In the genomic region with DNA sequence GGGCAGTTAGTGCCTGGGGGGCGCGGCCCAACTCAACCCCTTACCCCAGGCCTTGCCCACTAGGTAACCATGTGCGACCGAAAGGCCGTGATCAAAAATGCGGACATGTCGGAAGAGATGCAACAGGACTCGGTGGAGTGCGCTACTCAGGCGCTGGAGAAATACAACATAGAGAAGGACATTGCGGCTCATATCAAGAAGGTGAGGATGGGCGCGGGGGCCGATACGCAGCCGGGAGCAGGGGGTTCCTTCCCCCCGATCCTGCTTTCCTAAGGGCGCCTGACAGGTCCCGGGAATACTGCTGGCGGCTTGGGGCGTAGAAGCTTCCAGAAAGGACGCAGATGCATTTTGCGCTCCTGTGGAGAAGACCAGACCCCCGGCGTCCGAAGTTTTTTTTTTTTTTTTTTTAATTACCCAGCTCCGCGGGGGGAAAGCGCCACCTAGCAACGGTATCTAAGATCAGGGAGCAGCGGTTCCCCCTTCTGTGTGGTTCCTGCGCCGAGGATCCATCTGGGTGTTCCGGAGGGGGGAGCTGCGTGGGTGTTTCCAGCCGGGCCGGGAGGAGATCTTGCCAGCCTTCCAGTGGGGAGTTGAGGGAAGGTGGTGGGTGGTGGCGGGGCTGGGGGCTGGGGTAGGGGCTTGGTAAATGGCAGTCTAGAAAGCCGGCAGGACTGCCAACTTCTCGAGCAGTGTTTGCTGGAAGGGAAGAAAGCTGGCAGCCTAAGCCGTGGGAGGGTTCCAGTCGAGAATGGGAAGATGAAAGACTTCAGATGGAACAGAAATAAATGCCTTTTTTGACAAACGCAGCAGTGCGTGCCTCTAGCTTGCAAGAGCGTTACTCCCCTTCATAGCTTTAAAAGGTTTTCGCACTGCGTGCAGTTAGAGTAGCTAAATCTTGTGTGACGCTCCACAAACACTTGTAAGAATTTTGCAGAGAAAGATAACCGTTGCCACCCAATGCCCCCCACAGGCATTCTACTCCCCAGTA, we compare ENCODE assay signal across 8 cellular contexts. TPM values are rescaled to one million over a fixed set of nuclear protein-coding genes. Genes with fewer than 3 reads are reported as not detected.
A peak's percentile ranks its signal among the peaks of the same experiment; 100 is the strongest.
DNase-seq lines count a peak whose midpoint lies in the region; ATAC-seq, FAIRE-seq and TF ChIP-seq lines count a peak whose summit lies in the region.

No MANE protein-coding gene starts in this region.

- H3K4me3 Mint-ChIP-seq in glutamatergic neuron (ENCODE audit: unreplicated experiment), result peak overlapping the region; percentile 98

- peaks cover 19% of the 10 kb centered on the region for H4K20me1 ChIP-seq in osteoblast (ENCODE audit: insufficient read depth, low read length)

- H3K36me3 ChIP-seq in osteoblast (ENCODE audit: insufficient read depth, low read length) (peaks cover 20% of the 10 kb centered on the region), thymus (ENCODE audit: control insufficient read depth, insufficient read depth) (peaks cover 11% of the 10 kb centered on the region)

- no peak for TF ChIP-seq POLR2A in GM12891 (IDR thresholded peaks at IDR 0.05; ENCODE audit: low read depth, low read length)

- DNase-seq in GM12891 (ENCODE audit: insufficient read length, low spot score) (peak; percentile 41), RPMI8226 (peak; percentile 66), glutamatergic neuron (peak; percentile 47), osteoblast (ENCODE audit: insufficient read length, low spot score, missing footprints) (peak; percentile 86)
- DNase-seq in activated naive CD4-positive, alpha-beta T cell treated with anti-CD3 and anti-CD28 coated beads, Interleukin-2, amount 50 U/mL, for 16 hours, result peak; percentile 38

- TF ChIP-seq CTCF in 22Rv1 (IDR thresholded peaks at IDR 0.05) (peak; percentile 23; the same call in 1 of the 2 replicates), glutamatergic neuron (IDR thresholded peaks at IDR 0.05; ENCODE audit: partially characterized antibody, unreplicated experiment) (no peak), osteoblast (IDR thresholded peaks at IDR 0.05; ENCODE audit: extremely low read depth, low read depth, low read length) (no peak)

- H3K27me3 ChIP-seq in osteoblast (ENCODE audit: insufficient read depth, low read length), result no peaks in the 10 kb centered on the region
- no peaks in the 10 kb centered on the region for H3K27me3 ChIP-seq in thymus (ENCODE audit: control insufficient read depth, insufficient read depth)

- peaks cover 6% of the 10 kb centered on the region for H3K4me1 Mint-ChIP-seq in glutamatergic neuron (ENCODE audit: low read depth, unreplicated experiment)

- peak overlapping the region; percentile 40 for H3K27ac Mint-ChIP-seq in glutamatergic neuron (ENCODE audit: unreplicated experiment)

- peaks cover 4% of the 10 kb centered on the region for H3K27me3 Mint-ChIP-seq in glutamatergic neuron (ENCODE audit: unreplicated experiment)

- peak overlapping the region; percentile 94 for H3K4me2 ChIP-seq in osteoblast (ENCODE audit: insufficient read depth, low read length)

- H3K27ac ChIP-seq in 22Rv1 (peak overlapping the region; percentile 79), osteoblast (ENCODE audit: low read depth, low read length) (peak overlapping the region; percentile 68), thymus (ENCODE audit: low read depth) (peak overlapping the region; percentile 82)

- 1% methylated on average over 49 of the region's 49 CpGs for WGBS in thymus

- peaks cover 40% of the 10 kb centered on the region for H3K79me2 ChIP-seq in osteoblast (ENCODE audit: insufficient read depth, low read length)

- no peak for FAIRE-seq in GM12891 (lab: Jason Lieb, UNC)

- H3K4me3 ChIP-seq in osteoblast (ENCODE audit: insufficient read depth, low read length) (peak overlapping the region; percentile 91), thymus (ENCODE audit: low read length) (peak overlapping the region; percentile 73)

- H3K36me3 Mint-ChIP-seq in glutamatergic neuron (ENCODE audit: unreplicated experiment), result no peaks in the 10 kb centered on the region

- ATAC-seq in HG03196 (IDR thresholded peaks at IDR 0.05; ENCODE audit: unreplicated experiment), result peak; percentile 4

- H3K9me3 ChIP-seq in osteoblast (ENCODE audit: low read depth, low read length) (no peaks in the 10 kb centered on the region), thymus (ENCODE audit: control insufficient read depth) (no peaks in the 10 kb centered on the region)

- H2AFZ ChIP-seq in osteoblast (ENCODE audit: low read length), result no peak overlapping the region

- H3K4me1 ChIP-seq in osteoblast (ENCODE audit: insufficient read depth, low read length) (peaks cover 20% of the 10 kb centered on the region), thymus (ENCODE audit: control insufficient read depth, insufficient read depth, low read length) (peaks cover 14% of the 10 kb centered on the region)

- peaks cover 10% of the 10 kb centered on the region for H3K9me3 Mint-ChIP-seq in glutamatergic neuron (ENCODE audit: unreplicated experiment)

TF ChIP-seq in GM12891, 5 proteins besides CTCF, POLR2A, EP300 and RAD21:
- TF ChIP-seq POU2F2 (IDR thresholded peaks at IDR 0.05; ENCODE audit: low read depth, low read length) (no peak), SPI1 (IDR thresholded peaks at IDR 0.05; ENCODE audit: low read depth, low read length) (no peak), POLR2AphosphoS5 (IDR thresholded peaks at IDR 0.05; ENCODE audit: low read depth, low read length) (no peak), TAF1 (IDR thresholded peaks at IDR 0.05; ENCODE audit: low read depth, low read length) (no peak), PAX5 (IDR thresholded peaks at IDR 0.05; ENCODE audit: insufficient read depth, low read length, severe bottlenecking) (no peak)
TF ChIP-seq in GM12891: peak in this region for 0.

RNA-seq across cellular contexts. Expression of gene DYNLL1, which starts 0.7 kb away (rescaled TPM):
- polyA plus RNA-seq in GM12891 (2012; ENCODE audit: low read depth, missing spikeins), result 288 TPM
- total RNA-seq in glutamatergic neuron (ENCODE audit: unreplicated experiment) (403 TPM), osteoblast (162 and 168 TPM in 2 replicates)
- polyA plus RNA-seq in thymus, result 410 TPM

RNA-seq across cellular contexts. Expression of gene SRSF9, which starts 27.1 kb away (rescaled TPM):
- polyA plus RNA-seq in GM12891 (2012; ENCODE audit: low read depth, missing spikeins), result 146 TPM
- total RNA-seq in glutamatergic neuron (ENCODE audit: unreplicated experiment) (210 TPM), osteoblast (103 and 107 TPM in 2 replicates)
- polyA plus RNA-seq in thymus, result 178 TPM

RNA-seq across cellular contexts. Expression of gene COQ5, which starts 32.3 kb away (rescaled TPM):
- polyA plus RNA-seq in GM12891 (2012; ENCODE audit: low read depth, missing spikeins), result 39.8 TPM
- total RNA-seq in glutamatergic neuron (ENCODE audit: unreplicated experiment) (32.0 TPM), osteoblast (15.2 and 19.2 TPM in 2 replicates)
- polyA plus RNA-seq in thymus, result 47.5 TPM

RNA-seq across cellular contexts. Expression of gene RNF10, which starts 37.5 kb away (rescaled TPM):
- 75.8 TPM for polyA plus RNA-seq in GM12891 (2012; ENCODE audit: low read depth, missing spikeins)
- total RNA-seq in glutamatergic neuron (ENCODE audit: unreplicated experiment) (188 TPM), osteoblast (117 and 122 TPM in 2 replicates)
- 165 TPM for polyA plus RNA-seq in thymus

RNA-seq across cellular contexts. Expression of gene GATC, which starts 50.4 kb away (rescaled TPM):
- polyA plus RNA-seq in GM12891 (2012; ENCODE audit: low read depth, missing spikeins), result 11.3 TPM
- total RNA-seq in glutamatergic neuron (ENCODE audit: unreplicated experiment), result 16.8 TPM
- 14.5 and 20.0 TPM in 2 replicates for total RNA-seq in osteoblast
- polyA plus RNA-seq in thymus, result 14.4 TPM

Comparison
In these comparisons a context has a peak if more than half of its experiments do, and no peak if none do; other contexts are left out.
1. Peak in every context shown above with its lines: DNase-seq, ATAC-seq, H3K4me3 ChIP-seq and H3K27ac ChIP-seq.